In the genomic region with DNA sequence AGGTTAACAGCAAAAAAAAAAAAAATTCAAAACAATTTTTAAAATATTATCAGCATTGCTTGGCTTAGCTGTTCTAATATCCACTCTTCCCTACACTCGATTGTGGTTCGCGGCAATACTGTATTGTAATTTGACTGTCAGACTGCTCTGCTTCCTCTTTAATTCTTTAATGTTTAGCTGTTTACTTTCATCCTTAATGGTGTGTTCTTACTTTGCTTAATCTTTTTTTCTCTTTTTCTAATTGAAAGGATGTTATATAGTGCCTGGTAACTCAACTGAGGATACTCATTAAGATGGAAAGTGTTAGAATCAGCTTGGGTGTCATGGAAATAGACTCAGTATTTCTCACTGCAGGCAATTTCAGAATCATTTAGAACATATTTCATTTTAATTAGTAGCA, we compare ENCODE assay signal across 22 cellular contexts. TPM values are rescaled to one million over a fixed set of nuclear protein-coding genes. Genes with fewer than 3 reads are reported as not detected.
"Had no signal": no experiment of that assay in that cellular context is flagged by ENCODE, and none has a peak within 500 bp of the region (broad histone marks: within the 10 kb centered on the region; RNA-seq: fewer than 3 reads in every experiment).

No MANE protein-coding gene starts in this region.

- H3K36me3 Mint-ChIP-seq: activated CD4-positive, alpha-beta memory T cell treated with anti-CD3 and anti-CD28 coated beads for 36 hours; activated naive CD8-positive, alpha-beta T cell treated with anti-CD3 and anti-CD28 coated beads, Interleukin-2, amount 10 ng/mL, durations not matched to agents 7 days and 5 days; memory B cell had no signal

- ATAC-seq: body of pancreas, gastrocnemius medialis, left cardiac atrium, mucosa of descending colon, T-helper 17 cell had no signal

- H3K27ac ChIP-seq: body of pancreas, esophagus muscularis mucosa, gastrocnemius medialis, sigmoid colon, transverse colon had no signal

- H3K27me3 ChIP-seq: body of pancreas, gastrocnemius medialis, sigmoid colon had no signal

- H3K4me3 Mint-ChIP-seq: activated CD4-positive, alpha-beta memory T cell treated with anti-CD3 and anti-CD28 coated beads for 36 hours; activated naive CD4-positive, alpha-beta T cell treated with anti-CD3 and anti-CD28 coated beads for 36 hours; activated naive CD8-positive, alpha-beta T cell treated with anti-CD3 and anti-CD28 coated beads, Interleukin-2, amount 10 ng/mL, durations not matched to agents 7 days and 5 days; memory B cell; nephron progenitor cell; T-helper 17 cell had no signal

- H3K4me1 ChIP-seq: gastrocnemius medialis, transverse colon had no signal

- H3K4me3 ChIP-seq: body of pancreas, esophagus muscularis mucosa, gastrocnemius medialis, mucosa of descending colon, sigmoid colon, transverse colon had no signal

- H3K9me3 Mint-ChIP-seq: activated CD4-positive, alpha-beta memory T cell treated with anti-CD3 and anti-CD28 coated beads for 36 hours; activated naive CD4-positive, alpha-beta T cell treated with anti-CD3 and anti-CD28 coated beads for 36 hours; activated naive CD8-positive, alpha-beta T cell treated with anti-CD3 and anti-CD28 coated beads, Interleukin-2, amount 10 ng/mL, durations not matched to agents 7 days and 5 days; nephron progenitor cell had no signal

- DNase-seq: activated CD4-positive, alpha-beta memory T cell treated with anti-CD3 and anti-CD28 coated beads for 36 hours; activated CD4-positive, alpha-beta T cell treated with anti-CD3 and anti-CD28 coated beads for 48 hours; activated CD4-positive, CD25-positive, alpha-beta regulatory T cell; activated naive CD4-positive, alpha-beta T cell treated with anti-CD3 and anti-CD28 coated beads for 36 hours; activated naive CD8-positive, alpha-beta T cell treated with anti-CD3 and anti-CD28 coated beads, Interleukin-2, amount 10 ng/mL, durations not matched to agents 7 days and 5 days; activated T-cell treated with anti-CD3 and anti-CD28 coated beads, Interleukin-2, amount 50 U/mL, for 48 hours; amniotic stem cell; body of pancreas; gastrocnemius medialis; islet precursor cell; left cardiac atrium; mucosa of descending colon; nephron progenitor cell; retina; sigmoid colon; stimulated activated CD4-positive, alpha-beta T cell treated with anti-CD3 and anti-CD28 coated beads, Interleukin-4, amount 100 ng/mL, for 24 hours; stimulated activated naive CD4-positive, alpha-beta T cell treated with Interleukin-2 at 50 U/mL for 16 hours; T-helper 17 cell; transverse colon had no signal

- H3K4me1 Mint-ChIP-seq: activated naive CD8-positive, alpha-beta T cell treated with anti-CD3 and anti-CD28 coated beads, Interleukin-2, amount 10 ng/mL, durations not matched to agents 7 days and 5 days; memory B cell; T-helper 17 cell had no signal

- H3K36me3 ChIP-seq: esophagus muscularis mucosa, gastrocnemius medialis, sigmoid colon, transverse colon had no signal

- FAIRE-seq: urothelium cell line had no signal

- H3K27ac Mint-ChIP-seq: activated CD4-positive, alpha-beta memory T cell treated with anti-CD3 and anti-CD28 coated beads for 36 hours; activated naive CD4-positive, alpha-beta T cell treated with anti-CD3 and anti-CD28 coated beads for 36 hours; activated naive CD8-positive, alpha-beta T cell treated with anti-CD3 and anti-CD28 coated beads, Interleukin-2, amount 10 ng/mL, durations not matched to agents 7 days and 5 days; memory B cell; nephron progenitor cell; T-helper 17 cell had no signal

- H3K9me3 ChIP-seq: body of pancreas, esophagus muscularis mucosa, gastrocnemius medialis, mucosa of descending colon, sigmoid colon, transverse colon had no signal

RNA-seq across cellular contexts. Expression of a gene that starts 2.0 kb away (rescaled TPM):
- total RNA-seq: activated CD4-positive, alpha-beta memory T cell treated with anti-CD3 and anti-CD28 coated beads for 36 hours; activated naive CD4-positive, alpha-beta T cell treated with anti-CD3 and anti-CD28 coated beads for 36 hours; activated naive CD8-positive, alpha-beta T cell treated with anti-CD3 and anti-CD28 coated beads, Interleukin-2, amount 10 ng/mL, durations not matched to agents 7 days and 5 days; T-helper 17 cell had no signal
